ENCODE assay signal across 33 cellular contexts in the genomic region with DNA sequence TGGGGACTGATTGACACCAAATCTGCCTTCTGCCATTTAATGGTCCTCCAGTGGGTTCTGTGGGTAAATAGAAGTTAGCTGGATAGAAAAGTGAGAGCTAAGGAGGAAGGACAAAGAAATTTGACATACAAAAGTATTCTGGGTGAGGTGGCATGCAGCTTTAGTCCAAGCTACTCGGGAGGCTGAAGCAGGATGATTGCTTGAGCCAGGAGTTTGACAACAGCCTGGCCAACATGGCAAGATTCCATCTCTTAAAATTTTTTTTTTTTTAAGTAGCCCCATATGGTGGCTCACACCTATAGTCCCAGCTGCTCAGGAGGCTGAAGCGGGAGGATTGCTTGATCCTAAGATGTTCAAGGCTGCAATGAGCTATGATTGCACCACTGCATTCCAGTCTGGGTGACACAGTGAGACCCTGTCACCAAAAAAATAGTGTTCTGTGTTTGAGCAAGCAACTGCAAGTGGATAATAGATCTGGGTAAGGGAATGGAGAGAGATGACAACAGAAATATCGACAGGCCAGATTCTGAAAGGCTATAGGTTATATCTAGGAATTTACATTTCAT. TPM values are rescaled to one million over a fixed set of nuclear protein-coding genes. Genes with fewer than 3 reads are reported as not detected.
A peak's percentile ranks its signal among the peaks of the same experiment; 100 is the strongest.
DNase-seq lines count a peak whose midpoint lies in the region; ATAC-seq, FAIRE-seq and TF ChIP-seq lines count a peak whose summit lies in the region.
"Had no signal": no experiment of that assay in that cellular context is flagged by ENCODE, and none has a peak within 500 bp of the region (broad histone marks: within the 10 kb centered on the region; RNA-seq: fewer than 3 reads in every experiment).

No MANE protein-coding gene starts in this region.

- H3K27me3 Mint-ChIP-seq in activated CD4-positive, alpha-beta T cell treated with anti-CD3 and anti-CD28 coated beads for 36 hours = no peaks in the 10 kb centered on the region
- no peaks in the 10 kb centered on the region for H3K27me3 Mint-ChIP-seq in naive thymus-derived CD8-positive, alpha-beta T cell
- H3K27me3 Mint-ChIP-seq: stimulated activated naive CD8-positive, alpha-beta T cell treated with anti-CD3 and anti-CD28 coated beads, Interleukin-15, amount 100 ng/mL, for 72 hours had no signal

- no peak for DNase-seq in activated CD4-positive, alpha-beta T cell treated with anti-CD3 and anti-CD28 coated beads for 36 hours
- no peak for DNase-seq in activated CD4-positive, alpha-beta T cell treated with anti-CD3 and anti-CD28 coated beads for 1 hour
- DNase-seq in G401 (ENCODE audit: low spot score) (peak; percentile 23), cardiac muscle cell (ENCODE audit: low read depth in 1 of 2, low spot score in 1 of 2) (no peak), activated gamma-delta T cell treated with Interleukin-2 at 50 U/mL for 16 hours (no peak), urothelium cell line (ENCODE audit: low spot score) (no peak)
- DNase-seq in naive thymus-derived CD8-positive, alpha-beta T cell = no peak
- DNase-seq: activated CD4-positive, alpha-beta T cell treated with anti-CD3 and anti-CD28 coated beads for 48 hours; central memory CD4-positive, alpha-beta T cell; esophagus squamous epithelium; foreskin keratinocyte; HFFc6; IMR-90; kidney; lower lobe of right lung; NCI-H146; NCI-H2107; NCI-H774; ovary; SIG-M5; stimulated activated CD4-positive, alpha-beta T cell treated with anti-CD3 and anti-CD28 coated beads, Interleukin-1b, Interleukin-23, amount 100 ng/mL, for 48 hours; stimulated activated naive CD8-positive, alpha-beta T cell treated with anti-CD3 and anti-CD28 coated beads, Interleukin-15, amount 100 ng/mL, for 72 hours; uterus had no signal

- POLR2A ChIA-PET in activated CD4-positive, alpha-beta T cell treated with anti-CD3 and anti-CD28 coated beads for 36 hours (lab: Charles Lee) = interaction anchor here (0.6 kb wide), 1 partner anchor 119 kb away, joined by 10 read pairs; no protein-coding TSS in a partner anchor
- POLR2A ChIA-PET in naive thymus-derived CD8-positive, alpha-beta T cell (lab: Charles Lee) = interaction anchor here (0.6 kb wide), 1 partner anchor 42 kb away, joined by 7 read pairs; no protein-coding TSS in a partner anchor

- in situ Hi-C loops in G401 (cut with HindIII; ENCODE audit: low sequenced_read_pairs) = no loop called here

- H3K27me3 ChIP-seq in cardiac muscle cell = no peaks in the 10 kb centered on the region
- H3K27me3 ChIP-seq: esophagus squamous epithelium, foreskin keratinocyte, ovary, uterus had no signal

- no peak for TF ChIP-seq CTCF in cardiac muscle cell (IDR thresholded peaks at IDR 0.05; ENCODE audit: low read depth, low read length)

- no peak overlapping the region for H3K4me3 Mint-ChIP-seq in activated CD4-positive, alpha-beta T cell treated with anti-CD3 and anti-CD28 coated beads for 36 hours
- no peak overlapping the region for H3K4me3 Mint-ChIP-seq in naive thymus-derived CD8-positive, alpha-beta T cell
- H3K4me3 Mint-ChIP-seq: HFFc6; neural crest cell; stimulated activated naive CD8-positive, alpha-beta T cell treated with anti-CD3 and anti-CD28 coated beads, Interleukin-15, amount 100 ng/mL, for 72 hours; T-helper 2 cell treated with Interferon-gamma antibody and Interleukin-4, amounts not matched to agents 5 μg/mL and 100 μg/mL, for 36 hours had no signal

- H3K27ac Mint-ChIP-seq in activated CD4-positive, alpha-beta T cell treated with anti-CD3 and anti-CD28 coated beads for 36 hours = peak overlapping the region; percentile 12
- H3K27ac Mint-ChIP-seq in naive thymus-derived CD8-positive, alpha-beta T cell = peak overlapping the region; percentile 2 to 72 (median 26)
- H3K27ac Mint-ChIP-seq: HFFc6; T-helper 2 cell treated with Interferon-gamma antibody and Interleukin-4, amounts not matched to agents 5 μg/mL and 100 μg/mL, for 36 hours had no signal

- H3K9me3 Mint-ChIP-seq in activated CD4-positive, alpha-beta T cell treated with anti-CD3 and anti-CD28 coated beads for 36 hours (ENCODE audit: low read depth) = no peaks in the 10 kb centered on the region
- no peaks in the 10 kb centered on the region for H3K9me3 Mint-ChIP-seq in naive thymus-derived CD8-positive, alpha-beta T cell
- H3K9me3 Mint-ChIP-seq: HFFc6; neural crest cell; stimulated activated naive CD8-positive, alpha-beta T cell treated with anti-CD3 and anti-CD28 coated beads, Interleukin-15, amount 100 ng/mL, for 72 hours; T-helper 2 cell treated with Interferon-gamma antibody and Interleukin-4, amounts not matched to agents 5 μg/mL and 100 μg/mL, for 36 hours had no signal

- FAIRE-seq in urothelium cell line (lab: Jason Lieb, UNC) = no peak
- FAIRE-seq: D721Med, endometrium, H1, kidney had no signal

- CTCF ChIA-PET in activated CD4-positive, alpha-beta T cell treated with anti-CD3 and anti-CD28 coated beads for 36 hours (lab: Charles Lee) = interaction anchor here (0.7 to 1.1 kb wide), 2 partner anchors 79 to 180 kb away, joined by 3 read pairs; no protein-coding TSS in a partner anchor

- no peaks in the 10 kb centered on the region for H3K9me3 ChIP-seq in cardiac muscle cell (ENCODE audit: low read depth)
- H3K9me3 ChIP-seq: esophagus squamous epithelium, lower lobe of right lung, ovary, thoracic aorta, uterus had no signal

- peaks cover 53% of the 10 kb centered on the region for H3K36me3 Mint-ChIP-seq in activated CD4-positive, alpha-beta T cell treated with anti-CD3 and anti-CD28 coated beads for 36 hours (ENCODE audit: low read depth)
- H3K36me3 Mint-ChIP-seq in naive thymus-derived CD8-positive, alpha-beta T cell = peaks cover 11 to 90% (median 23%) of the 10 kb centered on the region in 3 donors

- ATAC-seq in activated CD4-positive, alpha-beta T cell treated with anti-CD3 and anti-CD28 coated beads for 36 hours = no peak
- no peak for ATAC-seq in naive thymus-derived CD8-positive, alpha-beta T cell
- no peak for ATAC-seq in GM19397 (IDR thresholded peaks at IDR 0.05; ENCODE audit: unreplicated experiment)
- ATAC-seq: foreskin keratinocyte; Panc1; stimulated activated naive CD8-positive, alpha-beta T cell treated with anti-CD3 and anti-CD28 coated beads, Interleukin-15, amount 100 ng/mL, for 72 hours had no signal

- peaks cover 13% of the 10 kb centered on the region for H3K4me1 ChIP-seq in cardiac muscle cell (ENCODE audit: low read depth)
- H3K4me1 ChIP-seq: esophagus squamous epithelium, foreskin keratinocyte, lower lobe of right lung, uterus had no signal

- no peak overlapping the region for H3K4me3 ChIP-seq in cardiac muscle cell
- H3K4me3 ChIP-seq: esophagus squamous epithelium, lower lobe of right lung, ovary, thoracic aorta, uterus had no signal

- H3K36me3 ChIP-seq in cardiac muscle cell = peaks cover 38% of the 10 kb centered on the region
- H3K36me3 ChIP-seq: ovary, uterus had no signal

- peaks cover 10% of the 10 kb centered on the region for H3K4me1 Mint-ChIP-seq in activated CD4-positive, alpha-beta T cell treated with anti-CD3 and anti-CD28 coated beads for 36 hours
- H3K4me1 Mint-ChIP-seq in naive thymus-derived CD8-positive, alpha-beta T cell = peaks cover 8 to 28% (median 19%) of the 10 kb centered on the region in 4 donors
- H3K4me1 Mint-ChIP-seq: neural crest cell had no signal

- H3K27ac ChIP-seq in cardiac muscle cell = peak overlapping the region; percentile 79
- H3K27ac ChIP-seq: C4-2B, esophagus squamous epithelium, foreskin keratinocyte, lower lobe of right lung, ovary, thoracic aorta, uterus, VCaP had no signal

- intact Hi-C loops in activated CD4-positive, alpha-beta T cell treated with anti-CD3 and anti-CD28 coated beads for 36 hours (cut with DNase I, micrococcal nuclease) = no loop called here

RNA-seq across cellular contexts. Expression of gene RTCA, which starts 13.4 kb away (rescaled TPM):
- total RNA-seq in activated CD4-positive, alpha-beta T cell treated with anti-CD3 and anti-CD28 coated beads for 36 hours = 10 to 100 TPM; 47.8 to 53.0 TPM
- 39.0 and 40.4 TPM in 2 replicates for total RNA-seq in G401 (2014; rRNA removed; shearing (Covaris generic))
- total RNA-seq in cardiac muscle cell = 34.2 and 36.1 TPM in 2 replicates
- polyA plus RNA-seq in cardiac muscle cell = 40.5 and 45.0 TPM in 2 replicates
- total RNA-seq in naive thymus-derived CD8-positive, alpha-beta T cell = 10 to 100 TPM; 36.6 to 42.2 TPM
- polyA plus RNA-seq in naive thymus-derived CD8-positive, alpha-beta T cell = 10 to 100 TPM; 13.8 to 18.0 (median 15.2) TPM

RNA-seq across cellular contexts. Expression of gene DBT, which starts 29.8 kb away (rescaled TPM):
- total RNA-seq in activated CD4-positive, alpha-beta T cell treated with anti-CD3 and anti-CD28 coated beads for 36 hours = 10 to 100 TPM; 11.0 to 12.8 TPM
- 3.3 and 4.2 TPM in 2 replicates for total RNA-seq in G401 (2014; rRNA removed; shearing (Covaris generic))
- total RNA-seq in cardiac muscle cell = 4.8 and 5.8 TPM in 2 replicates
- polyA plus RNA-seq in cardiac muscle cell = 9.1 and 9.3 TPM in 2 replicates
- 10 to 100 TPM; 16.2 to 16.5 TPM for total RNA-seq in naive thymus-derived CD8-positive, alpha-beta T cell
- polyA plus RNA-seq in naive thymus-derived CD8-positive, alpha-beta T cell = 1 to 10 TPM; 5.2 to 7.2 (median 6.3) TPM
